3 cellular contexts compared by ENCODE assay signal in the genomic region with DNA sequence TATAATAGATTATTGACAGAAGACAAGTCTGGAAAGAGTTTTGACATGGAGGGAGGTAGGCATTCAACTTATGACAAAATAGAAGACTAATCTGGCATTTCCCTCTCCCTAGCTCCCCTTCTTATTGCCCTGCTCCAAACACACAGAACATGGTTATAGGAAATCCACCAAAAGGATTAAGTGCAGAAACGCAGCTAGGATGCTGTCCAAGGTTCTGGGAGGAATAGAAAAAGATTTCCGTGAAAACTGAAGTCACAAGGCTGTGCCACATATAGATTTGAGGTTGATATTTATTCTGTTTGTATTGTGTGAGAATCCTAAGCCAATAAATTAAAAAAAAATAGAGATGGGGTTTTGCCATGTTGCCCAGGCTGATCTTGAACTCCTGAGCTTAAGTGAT.
TF ChIP-seq lines count a peak whose summit lies in the region.

No MANE protein-coding gene starts in this region.

TF ChIP-seq in SK-N-SH, 30 proteins besides CTCF, POLR2A, EP300 and RAD21 (continued from another document):
- TF ChIP-seq, protein P1, sequence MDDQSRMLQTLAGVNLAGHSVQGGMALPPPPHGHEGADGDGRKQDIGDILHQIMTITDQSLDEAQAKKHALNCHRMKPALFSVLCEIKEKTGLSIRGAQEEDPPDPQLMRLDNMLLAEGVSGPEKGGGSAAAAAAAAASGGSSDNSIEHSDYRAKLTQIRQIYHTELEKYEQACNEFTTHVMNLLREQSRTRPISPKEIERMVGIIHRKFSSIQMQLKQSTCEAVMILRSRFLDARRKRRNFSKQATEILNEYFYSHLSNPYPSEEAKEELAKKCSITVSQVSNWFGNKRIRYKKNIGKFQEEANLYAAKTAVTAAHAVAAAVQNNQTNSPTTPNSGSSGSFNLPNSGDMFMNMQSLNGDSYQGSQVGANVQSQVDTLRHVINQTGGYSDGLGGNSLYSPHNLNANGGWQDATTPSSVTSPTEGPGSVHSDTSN (IDR thresholded peaks at IDR 0.05): no peak
- TF ChIP-seq TAF1 (IDR thresholded peaks at IDR 0.05; ENCODE audit: borderline replicate concordance, low read depth, low read length): no peak
- TF ChIP-seq, protein P2, sequence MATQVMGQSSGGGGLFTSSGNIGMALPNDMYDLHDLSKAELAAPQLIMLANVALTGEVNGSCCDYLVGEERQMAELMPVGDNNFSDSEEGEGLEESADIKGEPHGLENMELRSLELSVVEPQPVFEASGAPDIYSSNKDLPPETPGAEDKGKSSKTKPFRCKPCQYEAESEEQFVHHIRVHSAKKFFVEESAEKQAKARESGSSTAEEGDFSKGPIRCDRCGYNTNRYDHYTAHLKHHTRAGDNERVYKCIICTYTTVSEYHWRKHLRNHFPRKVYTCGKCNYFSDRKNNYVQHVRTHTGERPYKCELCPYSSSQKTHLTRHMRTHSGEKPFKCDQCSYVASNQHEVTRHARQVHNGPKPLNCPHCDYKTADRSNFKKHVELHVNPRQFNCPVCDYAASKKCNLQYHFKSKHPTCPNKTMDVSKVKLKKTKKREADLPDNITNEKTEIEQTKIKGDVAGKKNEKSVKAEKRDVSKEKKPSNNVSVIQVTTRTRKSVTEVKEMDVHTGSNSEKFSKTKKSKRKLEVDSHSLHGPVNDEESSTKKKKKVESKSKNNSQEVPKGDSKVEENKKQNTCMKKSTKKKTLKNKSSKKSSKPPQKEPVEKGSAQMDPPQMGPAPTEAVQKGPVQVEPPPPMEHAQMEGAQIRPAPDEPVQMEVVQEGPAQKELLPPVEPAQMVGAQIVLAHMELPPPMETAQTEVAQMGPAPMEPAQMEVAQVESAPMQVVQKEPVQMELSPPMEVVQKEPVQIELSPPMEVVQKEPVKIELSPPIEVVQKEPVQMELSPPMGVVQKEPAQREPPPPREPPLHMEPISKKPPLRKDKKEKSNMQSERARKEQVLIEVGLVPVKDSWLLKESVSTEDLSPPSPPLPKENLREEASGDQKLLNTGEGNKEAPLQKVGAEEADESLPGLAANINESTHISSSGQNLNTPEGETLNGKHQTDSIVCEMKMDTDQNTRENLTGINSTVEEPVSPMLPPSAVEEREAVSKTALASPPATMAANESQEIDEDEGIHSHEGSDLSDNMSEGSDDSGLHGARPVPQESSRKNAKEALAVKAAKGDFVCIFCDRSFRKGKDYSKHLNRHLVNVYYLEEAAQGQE (IDR thresholded peaks at IDR 0.05; ENCODE audit: low read depth, low read length): peak; percentile 85

TF ChIP-seq in SK-N-SH treated with all-trans-retinoic acid at 6 μM for 48 hours, 23 proteins besides CTCF, POLR2A, EP300 and RAD21:
- TF ChIP-seq, protein P3, sequence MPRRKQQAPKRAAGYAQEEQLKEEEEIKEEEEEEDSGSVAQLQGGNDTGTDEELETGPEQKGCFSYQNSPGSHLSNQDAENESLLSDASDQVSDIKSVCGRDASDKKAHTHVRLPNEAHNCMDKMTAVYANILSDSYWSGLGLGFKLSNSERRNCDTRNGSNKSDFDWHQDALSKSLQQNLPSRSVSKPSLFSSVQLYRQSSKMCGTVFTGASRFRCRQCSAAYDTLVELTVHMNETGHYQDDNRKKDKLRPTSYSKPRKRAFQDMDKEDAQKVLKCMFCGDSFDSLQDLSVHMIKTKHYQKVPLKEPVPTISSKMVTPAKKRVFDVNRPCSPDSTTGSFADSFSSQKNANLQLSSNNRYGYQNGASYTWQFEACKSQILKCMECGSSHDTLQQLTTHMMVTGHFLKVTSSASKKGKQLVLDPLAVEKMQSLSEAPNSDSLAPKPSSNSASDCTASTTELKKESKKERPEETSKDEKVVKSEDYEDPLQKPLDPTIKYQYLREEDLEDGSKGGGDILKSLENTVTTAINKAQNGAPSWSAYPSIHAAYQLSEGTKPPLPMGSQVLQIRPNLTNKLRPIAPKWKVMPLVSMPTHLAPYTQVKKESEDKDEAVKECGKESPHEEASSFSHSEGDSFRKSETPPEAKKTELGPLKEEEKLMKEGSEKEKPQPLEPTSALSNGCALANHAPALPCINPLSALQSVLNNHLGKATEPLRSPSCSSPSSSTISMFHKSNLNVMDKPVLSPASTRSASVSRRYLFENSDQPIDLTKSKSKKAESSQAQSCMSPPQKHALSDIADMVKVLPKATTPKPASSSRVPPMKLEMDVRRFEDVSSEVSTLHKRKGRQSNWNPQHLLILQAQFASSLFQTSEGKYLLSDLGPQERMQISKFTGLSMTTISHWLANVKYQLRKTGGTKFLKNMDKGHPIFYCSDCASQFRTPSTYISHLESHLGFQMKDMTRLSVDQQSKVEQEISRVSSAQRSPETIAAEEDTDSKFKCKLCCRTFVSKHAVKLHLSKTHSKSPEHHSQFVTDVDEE (CRISPR knock-in tag; IDR thresholded peaks at IDR 0.05): no peak
- no peak for TF ChIP-seq RARB (CRISPR knock-in tag; IDR thresholded peaks at IDR 0.05)
- TF ChIP-seq ESRRG (CRISPR knock-in tag; IDR thresholded peaks at IDR 0.05): no peak
- no peak for TF ChIP-seq ZNF8 (CRISPR knock-in tag; IDR thresholded peaks at IDR 0.05)

TF ChIP-seq in Ishikawa, 13 proteins besides CTCF, POLR2A, EP300 and RAD21 (continued from another document):
- TF ChIP-seq, protein P2 (IDR thresholded peaks at IDR 0.05; ENCODE audit: low read depth): peak; percentile 76
